In genomic region chr11:63563201-63564055, GRCh38 we compare ENCODE assay signal across 11 cellular contexts. TPM values are rescaled to one million over a fixed set of nuclear protein-coding genes. Genes with fewer than 3 reads are reported as not detected.
A peak's percentile ranks its signal among the peaks of the same experiment; 100 is the strongest.
DNase-seq lines count a peak whose midpoint lies in the region; ATAC-seq and TF ChIP-seq lines count a peak whose summit lies in the region.
"Had no signal": no experiment of that assay in that cellular context is flagged by ENCODE, and none has a peak within 500 bp of the region (broad histone marks: within the 10 kb centered on the region; RNA-seq: fewer than 3 reads in every experiment).

PLAAT2 (minus strand) TSS chr11:63563379; CDS start chr11:63563324, 55 bp downstream.

- peak within 1 kb of the TSS; percentile 93 to 96 for H3K27ac Mint-ChIP-seq in natural killer cell

- ATAC-seq in HG03025 (IDR thresholded peaks at IDR 0.05; ENCODE audit: low FRiP score, unreplicated experiment) (peak; percentile 7), natural killer cell (no peak)
- ATAC-seq in activated CD4-positive, CD25-positive, alpha-beta regulatory T cell treated with anti-CD3 and anti-CD28 coated beads, Interleukin-2, amount 50 U/mL, for 24 hours = no peak

- peak within 1 kb of the TSS in 1 of 2 donors; percentile 12 for H3K9ac ChIP-seq in colonic mucosa (ENCODE audit: low read depth in 2 of 2, low read length in 2 of 2)

- H3K4me1 Mint-ChIP-seq in natural killer cell = peaks cover 51 to 53% of the 10 kb centered on the region in 2 donors

- no peaks in the 10 kb centered on the region for H3K27me3 ChIP-seq in colonic mucosa
- H3K27me3 ChIP-seq: dorsolateral prefrontal cortex had no signal

- intact Hi-C loops in colonic mucosa (cut with DNase I) (no loop called here), natural killer cell (cut with micrococcal nuclease) (no loop called here)

- no peaks in the 10 kb centered on the region for H3K36me3 Mint-ChIP-seq in natural killer cell

- H3K4me3 ChIP-seq in GM12865 (ENCODE audit: low read depth, low read length) (peak within 1 kb of the TSS; percentile 13), colonic mucosa (no peak within 1 kb of the TSS)
- H3K4me3 ChIP-seq: dorsolateral prefrontal cortex had no signal

- TF ChIP-seq CTCF in GM12865 (IDR thresholded peaks at IDR 0.05; ENCODE audit: insufficient read depth, low read depth, low read length, missing control alignments) (no peak), colonic mucosa (IDR thresholded peaks at IDR 0.05) (no peak), natural killer cell (IDR thresholded peaks at IDR 0.05) (no peak)

- peaks cover 26% of the 10 kb centered on the region for H3K4me1 ChIP-seq in colonic mucosa

- peak; percentile 81 for DNase-seq in GM12865 (ENCODE audit: low read depth)
- DNase-seq in colonic mucosa = peak; percentile 18
- no peak for DNase-seq in natural killer cell
- no peak for DNase-seq in NCI-H1105 (lab: John Stamatoyannopoulos, UW)
- DNase-seq in central memory CD4-positive, alpha-beta T cell = no peak
- DNase-seq: IMR-90, NCI-H1436 treated with DMSO at 0.1 percent for 48 hours had no signal

- H3K4me3 Mint-ChIP-seq in natural killer cell = peak within 1 kb of the TSS; percentile 33

- H3K9me3 Mint-ChIP-seq in natural killer cell = no peaks in the 10 kb centered on the region

- H3K27me3 Mint-ChIP-seq in natural killer cell (ENCODE audit: low read depth in 2 of 2) = no peaks in the 10 kb centered on the region

- peak within 1 kb of the TSS; percentile 91 for H3K27ac ChIP-seq in colonic mucosa

- H3K9me3 ChIP-seq in colonic mucosa = no peaks in the 10 kb centered on the region

- H3K36me3 ChIP-seq in colonic mucosa = no peaks in the 10 kb centered on the region

RNA-seq across cellular contexts. Expression of gene PLAAT2, which starts in this region (rescaled TPM):
- total RNA-seq in colonic mucosa = 10 to 100 TPM in 1 of 2 donors, 1 to 10 TPM in 1; 1.9 to 11.1 TPM
- total RNA-seq in natural killer cell = 1 to 10 TPM; 1.6 to 5.6 (median 4.6) TPM
- total RNA-seq: IMR-90, RPMI7951 had no signal

Comparison
In these comparisons a context has a peak if more than half of its experiments do, and no peak if none do; other contexts are left out.
1. DNase-seq: peak in GM12865 (single experiment) and colonic mucosa (single experiment); none in natural killer cell (single experiment), NCI-H1105 (single experiment) and central memory CD4-positive, alpha-beta T cell (single experiment).